1 cellular context compared by ENCODE assay signal in genomic region chr19:48588670-48589399, GRCh38.
TF ChIP-seq lines count a peak whose summit lies in the region.

No MANE protein-coding gene starts in this region.

TF ChIP-seq in HCT116, 20 proteins besides CTCF, POLR2A, EP300 and RAD21 (continued from another document):
- no peak for TF ChIP-seq ATF3 (IDR thresholded peaks at IDR 0.05)
- TF ChIP-seq EGR1 (IDR thresholded peaks at IDR 0.05; ENCODE audit: low read depth): peak; percentile 92
- TF ChIP-seq YY1 (IDR thresholded peaks at IDR 0.05; ENCODE audit: extremely low read depth, insufficient replicate concordance, low read depth, low read length): peak; percentile 4
- no peak for TF ChIP-seq EZH2phosphoT487 (IDR thresholded peaks at IDR 0.05; ENCODE audit: borderline replicate concordance)
- TF ChIP-seq CEBPB (IDR thresholded peaks at IDR 0.05; ENCODE audit: low read depth): no peak
- TF ChIP-seq SIN3A (IDR thresholded peaks at IDR 0.05; ENCODE audit: low read depth): no peak
- peak; percentile 58 for TF ChIP-seq POLR2AphosphoS5 (IDR thresholded peaks at IDR 0.05; ENCODE audit: low read depth, low read length)
